Comparison of ENCODE assay signal across 1 cellular context in the genomic region with DNA sequence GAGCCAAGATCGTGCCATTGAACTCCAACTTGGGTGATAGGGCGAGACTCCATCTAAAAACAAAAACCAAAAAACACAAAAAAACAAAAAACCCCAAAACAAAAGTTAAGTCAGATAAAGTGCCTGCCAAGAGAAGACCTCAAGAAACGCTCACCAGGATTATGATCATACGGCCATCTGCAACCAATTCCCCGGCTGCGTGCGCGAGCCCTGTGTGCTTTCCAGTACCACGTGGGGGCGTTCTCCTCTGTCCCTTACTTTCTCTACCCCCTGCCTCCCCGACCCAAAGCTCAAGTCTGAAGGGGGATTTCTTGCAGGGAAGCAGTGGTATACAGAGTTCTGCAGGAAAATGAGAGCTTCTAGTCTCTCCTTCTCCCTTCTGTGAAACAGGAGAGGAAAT.
TF ChIP-seq lines count a peak whose summit lies in the region.

No MANE protein-coding gene starts in this region.

TF ChIP-seq in HEK293, 187 proteins besides CTCF, POLR2A, EP300 and RAD21:
- peak; percentile 70 for TF ChIP-seq PRDM4 (tag by site-specific recombination; IDR thresholded peaks at IDR 0.05)
- no peak for TF ChIP-seq ZNF37A (tag by site-specific recombination; IDR thresholded peaks at IDR 0.05)
- TF ChIP-seq ZBTB48 (tag by site-specific recombination; IDR thresholded peaks at IDR 0.05) = peak; percentile 65; the same call in 1 of the 2 replicates
- no peak for TF ChIP-seq ZNF785 (tag by site-specific recombination; IDR thresholded peaks at IDR 0.05)
- no peak for TF ChIP-seq SALL2 (tag by site-specific recombination; IDR thresholded peaks at IDR 0.05; ENCODE audit: borderline replicate concordance)
- TF ChIP-seq ZNF776 (tag by site-specific recombination; IDR thresholded peaks at IDR 0.05; ENCODE audit: borderline replicate concordance) = no peak
- no peak for TF ChIP-seq ZNF416 (tag by site-specific recombination; IDR thresholded peaks at IDR 0.05)
- no peak for TF ChIP-seq ZSCAN5A (tag by site-specific recombination; IDR thresholded peaks at IDR 0.05)
- TF ChIP-seq GLIS1 (tag by site-specific recombination; IDR thresholded peaks at IDR 0.05) = 0 out of 2 replicates have a peak, but pooled peaks have one; percentile 22
- TF ChIP-seq IKZF3 (tag by site-specific recombination; IDR thresholded peaks at IDR 0.05) = 0 out of 2 replicates have a peak, but pooled peaks have one; percentile 35
- TF ChIP-seq ZNF654 (tag by site-specific recombination; IDR thresholded peaks at IDR 0.05; ENCODE audit: low read depth) = peak; percentile 59
- TF ChIP-seq ZBTB26 (tag by site-specific recombination; optimal IDR thresholded peaks at IDR 0.05) = peak; percentile 16
